Comparison of ENCODE assay signal across 22 cellular contexts in the genomic region with DNA sequence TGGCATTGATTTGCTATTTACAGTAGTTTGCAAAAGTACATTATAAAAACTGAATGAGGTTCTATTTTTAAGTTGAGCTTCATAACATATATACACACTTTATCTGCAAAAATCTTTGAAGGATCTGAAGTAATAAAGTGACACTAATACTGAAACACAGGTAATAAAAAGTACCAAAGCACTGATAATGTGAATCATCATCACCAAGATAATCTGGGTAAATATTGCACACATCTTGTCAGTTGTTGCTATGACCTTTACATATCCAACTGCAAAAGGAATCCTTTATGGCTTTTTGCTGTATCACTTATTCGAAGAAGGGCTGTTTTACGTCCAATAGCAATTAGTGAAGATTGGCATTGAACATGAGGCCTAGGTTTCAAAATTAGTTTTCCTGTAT. TPM values are rescaled to one million over a fixed set of nuclear protein-coding genes. Genes with fewer than 3 reads are reported as not detected.
DNase-seq lines count a peak whose midpoint lies in the region; ATAC-seq, FAIRE-seq and TF ChIP-seq lines count a peak whose summit lies in the region.
"Had no signal": no experiment of that assay in that cellular context is flagged by ENCODE, and none has a peak within 500 bp of the region (broad histone marks: within the 10 kb centered on the region; RNA-seq: fewer than 3 reads in every experiment).

No MANE protein-coding gene starts in this region.

- H3K36me3 ChIP-seq in PC-3 (ENCODE audit: low read depth, low read length) = no peaks in the 10 kb centered on the region
- H3K36me3 ChIP-seq in hepatocyte (replicated peaks; ENCODE audit: insufficient read depth, low read depth) = no peaks in the 10 kb centered on the region
- H3K36me3 ChIP-seq in heart right ventricle = no peaks in the 10 kb centered on the region
- H3K36me3 ChIP-seq: BE2C had no signal

- no TSS peak for BruUV-seq in PC-3 (replicated peaks; lab: Mats Ljungman, UMichigan)

- peaks cover 4% of the 10 kb centered on the region for H3F3A ChIP-seq in PC-3 (ENCODE audit: low read length, unreplicated experiment)

- H3K9ac ChIP-seq in PC-3 (ENCODE audit: low read length) = no peak overlapping the region
- H3K9ac ChIP-seq: GM23248 had no signal

- POLR2A ChIA-PET in PC-3 (lab: Charles Lee; ENCODE audit: unreplicated experiment) = no interaction called here

- intact Hi-C loops in PC-3 (cut with micrococcal nuclease) = no loop called here
- intact Hi-C loops in heart right ventricle (cut with DNase I) = no loop called here

- ATAC-seq in PC-3 = peak; percentile 62
- ATAC-seq in heart right ventricle = no peak
- ATAC-seq: HCT116 had no signal

- peak; percentile 9 for DNase-seq in NCI-H748 (lab: John Stamatoyannopoulos, UW; ENCODE audit: unreplicated experiment)
- DNase-seq in NCI-H748 treated with DMSO at 0.1 percent for 48 hours (lab: John Stamatoyannopoulos, UW) = no peak
- no peak for DNase-seq in D721Med (ENCODE audit: insufficient read length, low spot score)
- DNase-seq in PC-3 = peak; percentile 41
- no peak for DNase-seq in hepatocyte (ENCODE audit: low spot score)
- no peak for DNase-seq in AG08396 (ENCODE audit: low spot score)
- no peak for DNase-seq in heart right ventricle
- no peak for DNase-seq in activated CD4-positive, CD25-positive, alpha-beta regulatory T cell (lab: John Stamatoyannopoulos, UW)
- DNase-seq: 8988T; BE2C; C1 segment of cervical spinal cord; CD4-positive, CD25-positive, alpha-beta regulatory T cell; CD8-positive, alpha-beta memory T cell; COR-L47; GM23248; H7; HFFc6; IMR-90 had no signal

- H3K27ac ChIP-seq in PC-3 (ENCODE audit: low read length) (peak overlapping the region; percentile 52), hepatocyte (peak overlapping the region; percentile 53), heart right ventricle (no peak overlapping the region)
- H3K27ac ChIP-seq: GM23248, HL-60 had no signal

- no peaks in the 10 kb centered on the region for H3K9me2 ChIP-seq in PC-3 (replicated peaks; ENCODE audit: low read length)
- H3K9me2 ChIP-seq in hepatocyte (replicated peaks; ENCODE audit: insufficient read depth) = no peaks in the 10 kb centered on the region

- H4K20me1 ChIP-seq in PC-3 (ENCODE audit: low read length) = no peaks in the 10 kb centered on the region
- H4K20me1 ChIP-seq in hepatocyte (ENCODE audit: insufficient read depth, poor library complexity, severe bottlenecking) = no peaks in the 10 kb centered on the region

- H3K4me1 ChIP-seq in PC-3 (ENCODE audit: insufficient read depth, low read length) (peaks cover 28% of the 10 kb centered on the region), hepatocyte (ENCODE audit: insufficient read depth) (peaks cover 4% of the 10 kb centered on the region), heart right ventricle (no peaks in the 10 kb centered on the region)
- H3K4me1 ChIP-seq: BE2C had no signal

- H2AFZ ChIP-seq in PC-3 (ENCODE audit: low read length) (no peak overlapping the region), hepatocyte (no peak overlapping the region)
- H2AFZ ChIP-seq: GM23248 had no signal

- FAIRE-seq in D721Med (lab: Jason Lieb, UNC) = peak; percentile 61
- FAIRE-seq: GM12891 had no signal

- CTCF ChIA-PET in PC-3 (lab: Charles Lee) = no interaction called here

- WGBS in hepatocyte (ENCODE audit: low lambda C conversion rate, missing lambda C conversion rate) = 66% methylated on average over 2 of the region's 2 CpGs
- 90 to 96% methylated on average over 2 of the region's 2 CpGs for WGBS in heart right ventricle, 2 donors

- H3K4me2 ChIP-seq in PC-3 (ENCODE audit: low read length) (peak overlapping the region; percentile 29; the same call in 1 of the 2 replicates), hepatocyte (no peak overlapping the region)

- H3K4me3 ChIP-seq in PC-3 (ENCODE audit: low read length) = no peak overlapping the region
- H3K4me3 ChIP-seq in hepatocyte = no peak overlapping the region
- no peak overlapping the region for H3K4me3 ChIP-seq in heart right ventricle
- H3K4me3 ChIP-seq: GM23248 had no signal

- TF ChIP-seq CTCF in D721Med (IDR thresholded peaks at IDR 0.05; ENCODE audit: insufficient read depth, missing control alignments) (no peak), PC-3 (conservative IDR thresholded peaks at IDR 0.05; ENCODE audit: low read depth, low read length) (no peak), hepatocyte (IDR thresholded peaks at IDR 0.05; ENCODE audit: poor library complexity) (no peak), heart right ventricle (IDR thresholded peaks at IDR 0.05) (no peak)

- H3K27me3 ChIP-seq in PC-3 (ENCODE audit: low read length) (no peaks in the 10 kb centered on the region), hepatocyte (no peaks in the 10 kb centered on the region), heart right ventricle (peaks cover 0 to 6% (median 0%) of the 10 kb centered on the region in 7 donors)
- H3K27me3 ChIP-seq: BE2C had no signal

- H3K9me3 ChIP-seq in PC-3 (ENCODE audit: low read length) (no peaks in the 10 kb centered on the region), hepatocyte (ENCODE audit: low read depth) (no peaks in the 10 kb centered on the region), heart right ventricle (peaks cover 0 to 7% (median 0%) of the 10 kb centered on the region in 11 donors)
- H3K9me3 ChIP-seq: BE2C had no signal

- H3K79me2 ChIP-seq in PC-3 (ENCODE audit: low read length) (no peaks in the 10 kb centered on the region), hepatocyte (no peaks in the 10 kb centered on the region)

RNA-seq across cellular contexts. Expression of gene TCEAL1, which starts 22.6 kb away (rescaled TPM):
- total RNA-seq in PC-3 (2014; rRNA removed) (22.8 and 26.3 TPM in 2 replicates), hepatocyte (109 and 113 TPM in 2 replicates), heart right ventricle (10 to 100 TPM; 16.6 to 33.0 (median 21.9) TPM)
- polyA plus RNA-seq in hepatocyte (89.2 and 116 TPM in 2 replicates), heart right ventricle (10 to 100 TPM; 16.8 to 21.9 TPM)

RNA-seq across cellular contexts. Expression of gene MORF4L2, which starts 35.1 kb away (rescaled TPM):
- total RNA-seq in PC-3 (2014; rRNA removed) (349 and 414 TPM in 2 replicates), hepatocyte (1,160 and 1,364 TPM in 2 replicates), heart right ventricle (100 to 1,000 TPM; 149 to 244 (median 191) TPM)
- polyA plus RNA-seq in hepatocyte (772 and 829 TPM in 2 replicates), heart right ventricle (100 to 1,000 TPM in 1 of 2 donors, 10 to 100 TPM in 1; 94.9 to 346 TPM)

RNA-seq across cellular contexts. Expression of gene TCEAL3, which starts 43.6 kb away (rescaled TPM):
- 18.3 and 21.1 TPM in 2 replicates for total RNA-seq in PC-3 (2014; rRNA removed)
- total RNA-seq in hepatocyte = 28.6 and 28.7 TPM in 2 replicates
- 91.7 and 117 TPM in 2 replicates for polyA plus RNA-seq in hepatocyte
- total RNA-seq in heart right ventricle = 10 to 100 TPM; 16.7 to 25.5 (median 22.0) TPM
- polyA plus RNA-seq in heart right ventricle = 10 to 100 TPM; 30.6 to 38.6 TPM

RNA-seq across cellular contexts. Expression of gene TMEM31, which starts 59.3 kb away (rescaled TPM):
- total RNA-seq in PC-3 (2014; rRNA removed) = 0.40 TPM in 1 of 2 replicates, not detected in the other
- 0.28 TPM in 1 of 2 replicates, not detected in the other for total RNA-seq in hepatocyte
- polyA plus RNA-seq in hepatocyte = 0.89 and 1.1 TPM in 2 replicates
- under 1 TPM in 1 of 10 donors, not detected in 9; 0.42 TPM for total RNA-seq in heart right ventricle
- under 1 TPM in 1 of 2 donors, not detected in 1; 0.07 TPM for polyA plus RNA-seq in heart right ventricle
- total RNA-seq: CD4-positive, CD25-positive, alpha-beta regulatory T cell; CD8-positive, alpha-beta memory T cell; GM23248; HFFc6; HT1080; IMR-90 had no signal
- polyA plus RNA-seq: CD8-positive, alpha-beta memory T cell had no signal

Comparison
In these comparisons a context has a peak if more than half of its experiments do, and no peak if none do; other contexts are left out.
1. DNase-seq: peak in NCI-H748 (single experiment) and PC-3 (single experiment); none in NCI-H748 treated with DMSO at 0.1 percent for 48 hours (single experiment), D721Med (single experiment), hepatocyte (single experiment), AG08396 (single experiment), heart right ventricle (0 of 2) and activated CD4-positive, CD25-positive, alpha-beta regulatory T cell (0 of 4).
2. H3K27ac ChIP-seq: peak in PC-3 (single experiment) and hepatocyte (single experiment); none in heart right ventricle (0 of 10).